ENCODE assay signal across 20 cellular contexts in genomic region chr9:117462926-117463325, GRCh38.
"Had no signal": no experiment of that assay in that cellular context is flagged by ENCODE, and none has a peak within 500 bp of the region (broad histone marks: within the 10 kb centered on the region; RNA-seq: fewer than 3 reads in every experiment).

No MANE protein-coding gene starts in this region.

- H3K4me3 Mint-ChIP-seq: activated naive CD4-positive, alpha-beta T cell treated with anti-CD3 and anti-CD28 coated beads, Interleukin-2, amount 50 U/mL, for 24 hours; activated T-cell treated with anti-CD3 and anti-CD28 coated beads, Interleukin-2, amount 50 U/mL, for 72 hours; brain; dendritic cell treated with granulocyte-macrophage colony-stimulating factor and Interleukin-4, amounts not matched to agents 40 ng/mL and 50 ng/mL, for 4 days; memory B cell; naive B cell; type B pancreatic cell; WTC11 had no signal

- DNase-seq: activated CD4-positive, alpha-beta T cell treated with anti-CD3 and anti-CD28 coated beads, Interleukin-2, amount 50 U/mL, for 4 hours; activated effector memory CD4-positive, alpha-beta T cell treated with anti-CD3 and anti-CD28 coated beads, Interleukin-2, amount 50 U/mL, for 16 hours; activated T-cell treated with anti-CD3 and anti-CD28 coated beads, Interleukin-2, amount 50 U/mL, for 72 hours; effector CD4-positive, alpha-beta T cell; erythroblast; foreskin fibroblast; heart right ventricle; left colon; mucosa of descending colon; naive B cell; sigmoid colon; spleen; stimulated activated CD4-positive, alpha-beta T cell treated with anti-CD3 and anti-CD28 coated beads, Interleukin-4, amount 100 ng/mL, for 24 hours; stimulated activated naive CD4-positive, alpha-beta T cell treated with Interleukin-2 at 50 U/mL for 16 hours had no signal

- H3K27ac Mint-ChIP-seq: activated naive CD4-positive, alpha-beta T cell treated with anti-CD3 and anti-CD28 coated beads, Interleukin-2, amount 50 U/mL, for 24 hours; activated T-cell treated with anti-CD3 and anti-CD28 coated beads, Interleukin-2, amount 50 U/mL, for 72 hours; dendritic cell treated with granulocyte-macrophage colony-stimulating factor and Interleukin-4, amounts not matched to agents 40 ng/mL and 50 ng/mL, for 4 days; memory B cell; naive B cell; type B pancreatic cell; WTC11 had no signal

- H3K27me3 Mint-ChIP-seq: activated naive CD4-positive, alpha-beta T cell treated with anti-CD3 and anti-CD28 coated beads, Interleukin-2, amount 50 U/mL, for 24 hours; memory B cell had no signal

- H3K9me3 Mint-ChIP-seq: activated T-cell treated with anti-CD3 and anti-CD28 coated beads, Interleukin-2, amount 50 U/mL, for 72 hours; dendritic cell treated with granulocyte-macrophage colony-stimulating factor and Interleukin-4, amounts not matched to agents 40 ng/mL and 50 ng/mL, for 4 days; memory B cell; type B pancreatic cell; WTC11 had no signal

- H3K4me1 Mint-ChIP-seq: activated naive CD4-positive, alpha-beta T cell treated with anti-CD3 and anti-CD28 coated beads, Interleukin-2, amount 50 U/mL, for 24 hours; memory B cell; naive B cell; WTC11 had no signal

- ATAC-seq: activated T-cell treated with anti-CD3 and anti-CD28 coated beads, Interleukin-2, amount 50 U/mL, for 72 hours; heart right ventricle; left colon; mucosa of descending colon; WTC11 had no signal

- H3K36me3 Mint-ChIP-seq: activated naive CD4-positive, alpha-beta T cell treated with anti-CD3 and anti-CD28 coated beads, Interleukin-2, amount 50 U/mL, for 24 hours; brain; memory B cell; naive B cell; type B pancreatic cell; WTC11 had no signal
